19 cellular contexts compared by ENCODE assay signal in genomic region chr10:114029655-114030054, GRCh38. TPM values are rescaled to one million over a fixed set of nuclear protein-coding genes. Genes with fewer than 3 reads are reported as not detected.
DNase-seq lines count a peak whose midpoint lies in the region; ATAC-seq and TF ChIP-seq lines count a peak whose summit lies in the region.
"Had no signal": no experiment of that assay in that cellular context is flagged by ENCODE, and none has a peak within 500 bp of the region (broad histone marks: within the 10 kb centered on the region; RNA-seq: fewer than 3 reads in every experiment).

No MANE protein-coding gene starts in this region.

- DNase-seq in activated CD8-positive, alpha-beta memory T cell treated with anti-CD3 and anti-CD28 coated beads, Interleukin-2, amount 10 ng/mL, durations not matched to agents 7 days and 5 days = no peak
- DNase-seq in activated CD8-positive, alpha-beta memory T cell treated with anti-CD3 and anti-CD28 coated beads, Interleukin-2, amount 50 U/mL, for 48 hours = no peak
- no peak for DNase-seq in HCT116 (ENCODE audit: low read depth, low spot score)
- no peak for DNase-seq in effector memory CD8-positive, alpha-beta T cell
- DNase-seq in putamen (ENCODE audit: low spot score) = peak; percentile 60
- no peak for DNase-seq in left colon
- no peak for DNase-seq in effector CD8-positive, alpha-beta T cell (lab: John Stamatoyannopoulos, UW)
- DNase-seq: 8988T; CD4-positive, alpha-beta memory T cell; DMS153; DMS79; GDM1; H9 had no signal

- H3K79me2 ChIP-seq in HCT116 (ENCODE audit: insufficient read depth, low read length) = no peaks in the 10 kb centered on the region

- no peaks in the 10 kb centered on the region for H3K36me3 ChIP-seq in HCT116 (ENCODE audit: control insufficient read depth in 1 of 2, insufficient read depth in 2 of 2, low read length in 2 of 2)
- H3K36me3 ChIP-seq: BLaER1 had no signal

- TF ChIP-seq POLR2A in HCT116 (IDR thresholded peaks at IDR 0.05; ENCODE audit: borderline replicate concordance, extremely low read depth, insufficient read depth, insufficient read length) = no peak

- H3K4me3 ChIP-seq in HCT116 (replicated peaks in 1 of 2; ENCODE audit: low read depth in 1 of 2, low read length in 2 of 2) = no peak overlapping the region
- H3K4me3 ChIP-seq: BLaER1 had no signal

- no peak for TF ChIP-seq RAD21 in HCT116 (IDR thresholded peaks at IDR 0.05; ENCODE audit: low read depth)

- ATAC-seq in activated CD8-positive, alpha-beta memory T cell treated with anti-CD3 and anti-CD28 coated beads, Interleukin-2, amount 10 ng/mL, durations not matched to agents 7 days and 5 days = no peak
- no peak for ATAC-seq in HCT116
- peak; percentile 53 for ATAC-seq in effector memory CD8-positive, alpha-beta T cell (replicated peaks)
- ATAC-seq in left colon = no peak
- no peak for ATAC-seq in HG02623 (IDR thresholded peaks at IDR 0.05; ENCODE audit: unreplicated experiment)

- no peak overlapping the region for H3K9ac ChIP-seq in HCT116 (ENCODE audit: low read length)
- H3K9ac ChIP-seq: BLaER1 had no signal

- no peaks in the 10 kb centered on the region for H3K9me2 ChIP-seq in HCT116 (ENCODE audit: insufficient read depth)

- intact Hi-C loops in HCT116 (cut with micrococcal nuclease) (no loop called here), left colon (cut with DNase I, micrococcal nuclease) (no loop called here)

- H3K9me3 Mint-ChIP-seq in activated CD8-positive, alpha-beta memory T cell treated with anti-CD3 and anti-CD28 coated beads, Interleukin-2, amount 10 ng/mL, durations not matched to agents 7 days and 5 days (ENCODE audit: low read depth) = no peaks in the 10 kb centered on the region
- no peaks in the 10 kb centered on the region for H3K9me3 Mint-ChIP-seq in effector memory CD8-positive, alpha-beta T cell
- H3K9me3 Mint-ChIP-seq: CD14-positive monocyte, H9 had no signal

- POLR2A ChIA-PET in HCT116 (lab: Charles Lee) = no interaction called here

- H3K9me3 ChIP-seq in HCT116 (ENCODE audit: control insufficient read depth in 1 of 2, insufficient read depth in 1 of 2, low read depth in 1 of 2, low read length in 2 of 2) = no peaks in the 10 kb centered on the region
- H3K9me3 ChIP-seq: BLaER1 had no signal

- no peak overlapping the region for H2AFZ ChIP-seq in HCT116 (ENCODE audit: low read depth, low read length, poor library complexity, severe bottlenecking)

- H3K4me2 ChIP-seq in HCT116 (ENCODE audit: low read length) = peak overlapping the region; percentile 7; the same call in 1 of the 2 replicates
- H3K4me2 ChIP-seq: BLaER1 had no signal

- peaks cover 27% of the 10 kb centered on the region for H3K4me1 Mint-ChIP-seq in activated CD8-positive, alpha-beta memory T cell treated with anti-CD3 and anti-CD28 coated beads, Interleukin-2, amount 10 ng/mL, durations not matched to agents 7 days and 5 days
- H3K4me1 Mint-ChIP-seq in effector memory CD8-positive, alpha-beta T cell (ENCODE audit: low read depth in 2 of 2) = peaks cover 17% of the 10 kb centered on the region in 2 donors

- no peak overlapping the region for H3K4me3 Mint-ChIP-seq in activated CD8-positive, alpha-beta memory T cell treated with anti-CD3 and anti-CD28 coated beads, Interleukin-2, amount 10 ng/mL, durations not matched to agents 7 days and 5 days
- H3K4me3 Mint-ChIP-seq in effector memory CD8-positive, alpha-beta T cell = no peak overlapping the region
- H3K4me3 Mint-ChIP-seq: CD14-positive monocyte; CD4-positive, alpha-beta memory T cell; H9 had no signal

- no peak overlapping the region for H3K27ac ChIP-seq in HCT116 (ENCODE audit: low read depth, low read length)
- H3K27ac ChIP-seq: BLaER1, HL-60 had no signal

- peaks cover 5% of the 10 kb centered on the region for H3K36me3 Mint-ChIP-seq in activated CD8-positive, alpha-beta memory T cell treated with anti-CD3 and anti-CD28 coated beads, Interleukin-2, amount 10 ng/mL, durations not matched to agents 7 days and 5 days
- H3K36me3 Mint-ChIP-seq in effector memory CD8-positive, alpha-beta T cell (ENCODE audit: insufficient read depth) = no peaks in the 10 kb centered on the region
- H3K36me3 Mint-ChIP-seq: CD4-positive, alpha-beta memory T cell had no signal

- H3K4me1 ChIP-seq in HCT116 (ENCODE audit: control insufficient read depth in 1 of 2, insufficient read depth in 2 of 2, low read length in 2 of 2) = peaks cover 23 to 49% of the 10 kb centered on the region in 2 experiments

- CTCF ChIA-PET in activated CD8-positive, alpha-beta memory T cell treated with anti-CD3 and anti-CD28 coated beads, Interleukin-2, amount 10 ng/mL, durations not matched to agents 7 days and 5 days (lab: Charles Lee) = interaction anchor here (0.6 to 1.1 kb wide), 3 partner anchors 8 to 76 kb away, joined by 3 to 4 read pairs (median 3); no protein-coding TSS in a partner anchor
- CTCF ChIA-PET in HCT116 (lab: Charles Lee) = no interaction called here

- RAD21 ChIA-PET in HCT116 (lab: Charles Lee; ENCODE audit: low non-redundant PET in 1 of 2, low total read pairs in 2 of 2, uncharacterized antibody in 2 of 2, unreplicated experiment in 2 of 2) = no interaction called here

- H4K20me1 ChIP-seq in HCT116 (ENCODE audit: insufficient read depth) = no peaks in the 10 kb centered on the region
- H4K20me1 ChIP-seq: BLaER1 had no signal

- peaks cover 58% of the 10 kb centered on the region for H3K27me3 Mint-ChIP-seq in activated CD8-positive, alpha-beta memory T cell treated with anti-CD3 and anti-CD28 coated beads, Interleukin-2, amount 10 ng/mL, durations not matched to agents 7 days and 5 days
- H3K27me3 Mint-ChIP-seq in effector memory CD8-positive, alpha-beta T cell = peaks cover 14 to 28% of the 10 kb centered on the region in 2 donors

- H3K27me3 ChIP-seq in HCT116 (ENCODE audit: insufficient read depth, low read length) = no peaks in the 10 kb centered on the region
- H3K27me3 ChIP-seq: BLaER1 had no signal

- no peak for TF ChIP-seq CTCF in HCT116 (IDR thresholded peaks at IDR 0.05 in 2 of 3, conservative IDR thresholded peaks at IDR 0.05 in 1 of 3; ENCODE audit: borderline replicate concordance in 1 of 3, insufficient read depth in 1 of 3, low read depth in 2 of 3, low read length in 2 of 3)

- BruUV-seq in HCT116 (replicated peaks; lab: Mats Ljungman, UMichigan) = no TSS peak

- peak overlapping the region; percentile 16 for H3K27ac Mint-ChIP-seq in activated CD8-positive, alpha-beta memory T cell treated with anti-CD3 and anti-CD28 coated beads, Interleukin-2, amount 10 ng/mL, durations not matched to agents 7 days and 5 days
- no peak overlapping the region for H3K27ac Mint-ChIP-seq in effector memory CD8-positive, alpha-beta T cell
- H3K27ac Mint-ChIP-seq: CD4-positive, alpha-beta memory T cell; H9 had no signal

TF ChIP-seq in HCT116, 20 proteins besides CTCF, POLR2A, EP300 and RAD21 (continues in another document):
- TF ChIP-seq ZFX (IDR thresholded peaks at IDR 0.05) = no peak
- no peak for TF ChIP-seq ZNF274 (IDR thresholded peaks at IDR 0.05; ENCODE audit: low read depth, low read length)
- no peak for TF ChIP-seq SIN3A (IDR thresholded peaks at IDR 0.05; ENCODE audit: low read depth)
- no peak for TF ChIP-seq CEBPB (IDR thresholded peaks at IDR 0.05; ENCODE audit: low read depth)
- TF ChIP-seq MAX (IDR thresholded peaks at IDR 0.05) = no peak
- no peak for TF ChIP-seq REST (IDR thresholded peaks at IDR 0.05; ENCODE audit: low read depth)
- no peak for TF ChIP-seq YY1 (IDR thresholded peaks at IDR 0.05; ENCODE audit: extremely low read depth, insufficient replicate concordance, low read depth, low read length)
- TF ChIP-seq ELF1 (IDR thresholded peaks at IDR 0.05; ENCODE audit: borderline replicate concordance, low read depth) = no peak
- no peak for TF ChIP-seq EGR1 (IDR thresholded peaks at IDR 0.05; ENCODE audit: low read depth)
- TF ChIP-seq, protein P1, sequence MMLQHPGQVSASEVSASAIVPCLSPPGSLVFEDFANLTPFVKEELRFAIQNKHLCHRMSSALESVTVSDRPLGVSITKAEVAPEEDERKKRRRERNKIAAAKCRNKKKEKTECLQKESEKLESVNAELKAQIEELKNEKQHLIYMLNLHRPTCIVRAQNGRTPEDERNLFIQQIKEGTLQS (IDR thresholded peaks at IDR 0.05) = no peak
- no peak for TF ChIP-seq FOSL1 (IDR thresholded peaks at IDR 0.05; ENCODE audit: low read depth)
- TF ChIP-seq POLR2AphosphoS5 (IDR thresholded peaks at IDR 0.05; ENCODE audit: low read depth, low read length) = no peak
- no peak for TF ChIP-seq SRF (IDR thresholded peaks at IDR 0.05; ENCODE audit: low read depth)
- no peak for TF ChIP-seq CBX3 (IDR thresholded peaks at IDR 0.05; ENCODE audit: low read depth)
- no peak for TF ChIP-seq EZH2 (IDR thresholded peaks at IDR 0.05)

RNA-seq across cellular contexts. Expression of gene ADRB1, which starts 14.0 kb away (rescaled TPM):
- 1 to 10 TPM; 2.3 to 2.8 TPM for total RNA-seq in activated CD8-positive, alpha-beta memory T cell treated with anti-CD3 and anti-CD28 coated beads, Interleukin-2, amount 10 ng/mL, durations not matched to agents 7 days and 5 days
- total RNA-seq in HCT116 (2021; ENCODE audit: unreplicated experiment) (0.89 TPM), left colon (1 to 10 TPM in 1 of 2 donors, under 1 TPM in 1; 0.73 to 1.6 TPM)
- polyA plus RNA-seq in HCT116 (2012) = 0.53 and 0.62 TPM in 2 replicates
- total RNA-seq: CD4-positive, alpha-beta memory T cell; Daoy had no signal
- polyA plus RNA-seq: AG04450; CD4-positive, alpha-beta memory T cell had no signal
